1 cellular context compared by ENCODE assay signal in genomic region chrX:79367907-79368306, GRCh38.
TF ChIP-seq lines count a peak whose summit lies in the region.

No MANE protein-coding gene starts in this region.

TF ChIP-seq in H1, 55 proteins besides CTCF, POLR2A, EP300 and RAD21 (continued from another document):
- TF ChIP-seq RFX5 (IDR thresholded peaks at IDR 0.05; ENCODE audit: borderline replicate concordance, low read depth, low read length) (no peak), TEAD4 (IDR thresholded peaks at IDR 0.05; ENCODE audit: low read depth, low read length) (no peak), GTF2F1 (IDR thresholded peaks at IDR 0.05; ENCODE audit: borderline replicate concordance, low read depth, low read length) (no peak), KDM1A (IDR thresholded peaks at IDR 0.05; ENCODE audit: borderline replicate concordance, low read length) (no peak), CBX5 (IDR thresholded peaks at IDR 0.05; ENCODE audit: low read depth, low read length) (no peak), NANOG (IDR thresholded peaks at IDR 0.05; ENCODE audit: insufficient read depth, low read depth, low read length, poor library complexity, severe bottlenecking) (no peak), EZH2 (IDR thresholded peaks at IDR 0.05; ENCODE audit: low read depth, low read length, severe bottlenecking) (no peak), CREB1 (IDR thresholded peaks at IDR 0.05) (no peak), TAF7 (optimal IDR thresholded peaks at IDR 0.05; ENCODE audit: borderline replicate concordance, low read depth, low read length) (no peak), CEBPB (IDR thresholded peaks at IDR 0.05; ENCODE audit: low read depth, low read length) (no peak), TAF1 (IDR thresholded peaks at IDR 0.05; ENCODE audit: low read depth, low read length) (no peak), SP4 (IDR thresholded peaks at IDR 0.05; ENCODE audit: low read length) (no peak), CHD1 (IDR thresholded peaks at IDR 0.05; ENCODE audit: low read depth, low read length) (no peak), SIRT6 (IDR thresholded peaks at IDR 0.05; ENCODE audit: low read length) (no peak), EGR1 (IDR thresholded peaks at IDR 0.05; ENCODE audit: borderline replicate concordance, low read depth, low read length) (no peak), HDAC2 (IDR thresholded peaks at IDR 0.05; ENCODE audit: borderline replicate concordance in 1 of 2, low read depth in 2 of 2, low read length in 2 of 2) (no peak), BACH1 (IDR thresholded peaks at IDR 0.05; ENCODE audit: low read length) (no peak), MAFK (IDR thresholded peaks at IDR 0.05; ENCODE audit: low read depth, low read length) (no peak)
